In the genomic region with DNA sequence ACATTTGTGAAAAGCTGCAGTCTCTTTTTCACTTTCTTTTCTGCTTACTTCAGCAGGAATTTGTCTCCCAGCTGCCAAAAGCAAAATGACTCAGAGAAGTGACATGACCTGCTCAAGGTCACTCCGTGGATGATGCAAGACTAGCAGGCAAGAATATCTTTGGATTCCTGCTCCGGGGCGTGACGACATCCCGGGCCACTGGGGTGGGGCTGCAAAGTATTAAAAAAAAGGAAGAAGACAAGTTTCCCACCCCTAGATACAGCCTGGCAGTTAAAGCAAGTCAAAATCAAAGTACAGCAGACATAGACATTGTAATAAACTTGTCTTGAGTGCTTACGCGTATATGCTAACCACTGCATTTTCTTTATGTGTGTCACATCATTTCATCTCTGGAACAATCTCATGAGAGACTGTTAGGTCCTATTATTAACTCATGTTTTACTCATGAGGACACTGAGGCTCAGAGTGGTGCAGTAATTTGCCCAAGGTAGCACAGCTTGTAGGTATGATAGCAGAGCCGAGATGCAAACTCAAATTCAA, we compare ENCODE assay signal across 9 cellular contexts.
DNase-seq lines count a peak whose midpoint lies in the region; ATAC-seq and TF ChIP-seq lines count a peak whose summit lies in the region.
"Had no signal": no experiment of that assay in that cellular context is flagged by ENCODE, and none has a peak within 500 bp of the region (broad histone marks: within the 10 kb centered on the region; RNA-seq: fewer than 3 reads in every experiment).

No MANE protein-coding gene starts in this region.

- TF ChIP-seq CTCF in retinal pigment epithelial cell (conservative IDR thresholded peaks at IDR 0.05; ENCODE audit: low read depth, low read length): no peak

- H3K9me3 Mint-ChIP-seq in activated naive CD8-positive, alpha-beta T cell (ENCODE audit: low read depth): no peaks in the 10 kb centered on the region
- peaks cover 10% of the 10 kb centered on the region for H3K9me3 Mint-ChIP-seq in activated naive CD8-positive, alpha-beta T cell treated with anti-CD3 and anti-CD28 coated beads, Interleukin-2, amount 50 U/mL, for 24 hours
- H3K9me3 Mint-ChIP-seq: activated T-cell treated with anti-CD3 and anti-CD28 coated beads, Interleukin-2, amount 50 U/mL, for 4 hours had no signal

- DNase-seq in activated naive CD8-positive, alpha-beta T cell treated with anti-CD3 and anti-CD28 coated beads, Interleukin-2, amount 50 U/mL, for 24 hours: no peak
- DNase-seq in SW 1271 (lab: John Stamatoyannopoulos, UW): peak; percentile 2 to 10
- peak; percentile 94 for DNase-seq in fibroblast of the conjunctiva (ENCODE audit: low read depth)
- DNase-seq in retinal pigment epithelial cell (ENCODE audit: low read depth): peak; percentile 83
- no peak for DNase-seq in stimulated activated CD4-positive, alpha-beta T cell treated with anti-CD3 and anti-CD28 coated beads, Interleukin-4, amount 100 ng/mL, for 1 hour
- no peak for DNase-seq in NCI-H345 (lab: John Stamatoyannopoulos, UW)
- DNase-seq: activated T-cell treated with anti-CD3 and anti-CD28 coated beads, Interleukin-2, amount 50 U/mL, for 4 hours had no signal

- peaks cover 2% of the 10 kb centered on the region for H3K36me3 Mint-ChIP-seq in activated naive CD8-positive, alpha-beta T cell
- H3K36me3 Mint-ChIP-seq in activated naive CD8-positive, alpha-beta T cell treated with anti-CD3 and anti-CD28 coated beads, Interleukin-2, amount 50 U/mL, for 24 hours (ENCODE audit: low read depth): no peaks in the 10 kb centered on the region

- H3K27me3 Mint-ChIP-seq in activated naive CD8-positive, alpha-beta T cell: no peaks in the 10 kb centered on the region
- peaks cover 2% of the 10 kb centered on the region for H3K27me3 Mint-ChIP-seq in activated naive CD8-positive, alpha-beta T cell treated with anti-CD3 and anti-CD28 coated beads, Interleukin-2, amount 50 U/mL, for 24 hours

- H3K4me3 ChIP-seq in retinal pigment epithelial cell (ENCODE audit: low read length): no peak overlapping the region

- no peak overlapping the region for H3K4me3 Mint-ChIP-seq in activated naive CD8-positive, alpha-beta T cell
- H3K4me3 Mint-ChIP-seq in activated naive CD8-positive, alpha-beta T cell treated with anti-CD3 and anti-CD28 coated beads, Interleukin-2, amount 50 U/mL, for 24 hours: no peak overlapping the region
- H3K4me3 Mint-ChIP-seq: activated T-cell treated with anti-CD3 and anti-CD28 coated beads, Interleukin-2, amount 50 U/mL, for 4 hours had no signal

- peak overlapping the region; percentile 1 for H3K27ac Mint-ChIP-seq in activated naive CD8-positive, alpha-beta T cell
- no peak overlapping the region for H3K27ac Mint-ChIP-seq in activated naive CD8-positive, alpha-beta T cell treated with anti-CD3 and anti-CD28 coated beads, Interleukin-2, amount 50 U/mL, for 24 hours

- ATAC-seq in activated naive CD8-positive, alpha-beta T cell treated with anti-CD3 and anti-CD28 coated beads, Interleukin-2, amount 50 U/mL, for 24 hours: no peak
- ATAC-seq in GM21515 (IDR thresholded peaks at IDR 0.05; ENCODE audit: unreplicated experiment): no peak

- peaks cover 54% of the 10 kb centered on the region for H3K4me1 Mint-ChIP-seq in activated naive CD8-positive, alpha-beta T cell (ENCODE audit: low read depth)
- H3K4me1 Mint-ChIP-seq in activated naive CD8-positive, alpha-beta T cell treated with anti-CD3 and anti-CD28 coated beads, Interleukin-2, amount 50 U/mL, for 24 hours: peaks cover 72% of the 10 kb centered on the region

Comparison
In these comparisons a context has a peak if more than half of its experiments do, and no peak if none do; other contexts are left out.
1. DNase-seq: peak in SW 1271 (2 of 2), fibroblast of the conjunctiva (single experiment) and retinal pigment epithelial cell (single experiment); none in activated naive CD8-positive, alpha-beta T cell treated with anti-CD3 and anti-CD28 coated beads, Interleukin-2, amount 50 U/mL, for 24 hours (single experiment), stimulated activated CD4-positive, alpha-beta T cell treated with anti-CD3 and anti-CD28 coated beads, Interleukin-4, amount 100 ng/mL, for 1 hour (single experiment) and NCI-H345 (single experiment).